ENCODE assay signal across 12 cellular contexts in the genomic region with DNA sequence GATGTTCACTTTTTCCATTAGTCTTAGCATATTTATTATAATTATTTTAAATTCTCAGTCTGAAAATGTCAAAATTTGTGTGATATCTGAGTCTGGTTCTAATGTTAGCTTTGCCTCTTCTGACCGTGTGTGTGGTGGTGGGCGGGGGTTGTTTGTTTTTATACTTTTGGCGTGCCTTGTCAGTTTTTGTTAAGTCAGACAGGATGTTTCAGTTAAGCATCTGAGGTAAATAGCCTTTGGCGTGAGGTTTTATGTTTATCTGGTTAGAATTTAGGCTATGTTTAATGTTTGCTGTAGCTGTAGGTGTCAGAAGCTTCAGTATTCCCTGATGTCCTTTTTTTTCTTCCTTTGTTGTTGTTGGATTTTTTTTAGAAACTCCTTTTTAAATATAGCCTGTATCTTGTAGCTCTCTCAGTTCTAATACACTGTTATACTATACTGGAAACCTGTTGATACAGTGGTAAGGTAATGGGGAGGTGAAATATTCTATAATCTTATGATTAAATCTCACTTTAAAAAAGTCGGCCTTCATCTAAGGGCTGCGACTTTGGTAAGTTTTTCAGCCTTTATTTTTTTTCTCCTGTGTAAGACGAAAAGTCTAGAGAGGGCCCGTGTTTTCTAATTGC.
A peak's percentile ranks its signal among the peaks of the same experiment; 100 is the strongest.
DNase-seq lines count a peak whose midpoint lies in the region; ATAC-seq, FAIRE-seq and TF ChIP-seq lines count a peak whose summit lies in the region.
"Had no signal": no experiment of that assay in that cellular context is flagged by ENCODE, and none has a peak within 500 bp of the region (broad histone marks: within the 10 kb centered on the region; RNA-seq: fewer than 3 reads in every experiment).

No MANE protein-coding gene starts in this region.

- peaks cover 85% of the 10 kb centered on the region for H3K36me3 Mint-ChIP-seq in activated T-helper 17 cell treated with anti-CD3 and anti-CD28 coated beads, Interleukin-2, amount 50 U/mL, for 72 hours (ENCODE audit: low read depth)

- H3K27me3 ChIP-seq in DND-41 (ENCODE audit: insufficient read depth, low read length, poor library complexity), result no peaks in the 10 kb centered on the region
- H3K27me3 ChIP-seq in lower lobe of right lung (ENCODE audit: low read depth), result no peaks in the 10 kb centered on the region

- H3K9me3 ChIP-seq in A549 (0 out of 3 replicates have a peak, but pooled peaks cover 4% of the 10 kb centered on the region), DND-41 (ENCODE audit: insufficient read depth, low read length, severe bottlenecking) (no peaks in the 10 kb centered on the region), lower lobe of right lung (peaks cover 4% of the 10 kb centered on the region)

- H3K36me3 ChIP-seq in DND-41 (ENCODE audit: insufficient read depth, low read length) (peaks cover 90% of the 10 kb centered on the region), lower lobe of right lung (peaks cover 28% of the 10 kb centered on the region)

- POLR2A ChIA-PET in A549 (lab: Yijun Ruan, JAX), result no interaction called here

- no peak for FAIRE-seq in A549 (lab: Jason Lieb, UNC)
- FAIRE-seq: HTR-8/SVneo had no signal

- TF ChIP-seq EP300 in A549 (IDR thresholded peaks at IDR 0.05), result no peak

- H3K4me3 Mint-ChIP-seq in activated T-helper 17 cell treated with anti-CD3 and anti-CD28 coated beads, Interleukin-2, amount 50 U/mL, for 72 hours, result peak overlapping the region; percentile 64

- CTCF ChIA-PET in A549 (lab: Yijun Ruan, JAX), result no interaction called here

- H3K4me2 ChIP-seq in A549, result peak overlapping the region; percentile 25
- no peak overlapping the region for H3K4me2 ChIP-seq in DND-41 (ENCODE audit: insufficient read depth, low read length)

- no peaks in the 10 kb centered on the region for H3K9me3 Mint-ChIP-seq in activated T-helper 17 cell treated with anti-CD3 and anti-CD28 coated beads, Interleukin-2, amount 50 U/mL, for 72 hours

- TF ChIP-seq POLR2A in A549 (IDR thresholded peaks at IDR 0.05; ENCODE audit: low read length), result no peak

- TF ChIP-seq CTCF in A549 (IDR thresholded peaks at IDR 0.05), result no peak
- no peak for TF ChIP-seq CTCF in DND-41 (IDR thresholded peaks at IDR 0.05; ENCODE audit: borderline replicate concordance, extremely low read depth, low read length, poor library complexity, severe bottlenecking)
- no peak for TF ChIP-seq CTCF in lower lobe of right lung (IDR thresholded peaks at IDR 0.05)

- peaks cover 58% of the 10 kb centered on the region for H3K79me2 ChIP-seq in DND-41 (ENCODE audit: insufficient read depth, low read length)

- 38% methylated on average over 8 of the region's 8 CpGs for WGBS in A549 (ENCODE audit: missing lambda C conversion rate)

- H3K27me3 Mint-ChIP-seq in activated T-helper 17 cell treated with anti-CD3 and anti-CD28 coated beads, Interleukin-2, amount 50 U/mL, for 72 hours, result no peaks in the 10 kb centered on the region

- peaks cover 39% of the 10 kb centered on the region for H3K4me1 Mint-ChIP-seq in activated T-helper 17 cell treated with anti-CD3 and anti-CD28 coated beads, Interleukin-2, amount 50 U/mL, for 72 hours

- no peak overlapping the region for H3K27ac ChIP-seq in A549
- no peak overlapping the region for H3K27ac ChIP-seq in DND-41 (ENCODE audit: low read length)
- H3K27ac ChIP-seq in lower lobe of right lung, result peak overlapping the region; percentile 27
- H3K27ac ChIP-seq: coronary artery had no signal

- H3K9ac ChIP-seq in DND-41 (ENCODE audit: low read depth, low read length), result no peak overlapping the region

- TF ChIP-seq RAD21 in A549 (conservative IDR thresholded peaks at IDR 0.05 in 1 of 2, IDR thresholded peaks at IDR 0.05 in 1 of 2), result no peak

- intact Hi-C loops in lower lobe of right lung (cut with DNase I), result no loop called here

- H4K20me1 ChIP-seq in DND-41 (ENCODE audit: insufficient read depth, low read length), result no peaks in the 10 kb centered on the region

- no peak overlapping the region for H2AFZ ChIP-seq in DND-41 (ENCODE audit: low read depth, low read length)

- ATAC-seq in A549 (peak in 1 of 2 experiments; percentile 53; a peak in 2 of 6 replicates), DND-41 (ENCODE audit: insufficient read depth, low read depth) (peak; percentile 58), lower lobe of right lung (no peak), HG03378 (IDR thresholded peaks at IDR 0.05; ENCODE audit: unreplicated experiment) (no peak)
- peak; percentile 71 for ATAC-seq in activated T-helper 17 cell treated with anti-CD3 and anti-CD28 coated beads, Interleukin-2, amount 50 U/mL, for 72 hours (replicated peaks)

- peak overlapping the region; percentile 47 for H3K27ac Mint-ChIP-seq in activated T-helper 17 cell treated with anti-CD3 and anti-CD28 coated beads, Interleukin-2, amount 50 U/mL, for 72 hours

- DNase-seq in A549 (ENCODE audit: low read depth in 1 of 2, low spot score in 1 of 2) (peak in 1 of 2 experiments; percentile 21), DND-41 (no peak), lower lobe of right lung (no peak), NCI-H1694 (lab: John Stamatoyannopoulos, UW) (no peak), NCI-H2227 treated with DMSO at 0.1 percent for 48 hours (lab: John Stamatoyannopoulos, UW) (no peak), NOMO-1 (lab: John Stamatoyannopoulos, UW; ENCODE audit: unreplicated experiment in 2 of 2) (no peak)
- DNase-seq: activated CD4-positive, CD25-positive, alpha-beta regulatory T cell treated with anti-CD3 and anti-CD28 coated beads, Interleukin-2, amount 50 U/mL, for 72 hours; NK-92 treated with Interleukin-12 subunit alpha and Interleukin-12 subunit beta, amount 100 ng/mL, for 24 hours had no signal

- no peak overlapping the region for H3K4me3 ChIP-seq in A549
- no peak overlapping the region for H3K4me3 ChIP-seq in DND-41 (ENCODE audit: low read depth in 1 of 2, low read length in 2 of 2)
- no peak overlapping the region for H3K4me3 ChIP-seq in lower lobe of right lung
- H3K4me3 ChIP-seq: coronary artery had no signal

- H3K4me1 ChIP-seq in A549 (peaks cover 28% of the 10 kb centered on the region; the same call in 2 of the 3 replicates), DND-41 (ENCODE audit: insufficient read depth, low read length) (no peaks in the 10 kb centered on the region), lower lobe of right lung (peaks cover 15% of the 10 kb centered on the region)

TF ChIP-seq in A549, 52 proteins besides CTCF, POLR2A, EP300 and RAD21:
- no peak for TF ChIP-seq KDM5A (IDR thresholded peaks at IDR 0.05)
- no peak for TF ChIP-seq RNF2 (IDR thresholded peaks at IDR 0.05; ENCODE audit: borderline replicate concordance, low read depth)
- TF ChIP-seq GATA3 (IDR thresholded peaks at IDR 0.05; ENCODE audit: borderline replicate concordance), result no peak
- no peak for TF ChIP-seq RCOR1 (IDR thresholded peaks at IDR 0.05; ENCODE audit: low read depth, low read length)
- TF ChIP-seq CHD2 (IDR thresholded peaks at IDR 0.05; ENCODE audit: low read length, partially characterized antibody), result no peak
- TF ChIP-seq KDM1A (IDR thresholded peaks at IDR 0.05; ENCODE audit: low read depth), result no peak

Comparison
In these comparisons a context has a peak if more than half of its experiments do, and no peak if none do; other contexts are left out.
1. ATAC-seq: peak in DND-41 (single experiment) and activated T-helper 17 cell treated with anti-CD3 and anti-CD28 coated beads, Interleukin-2, amount 50 U/mL, for 72 hours (single experiment); none in lower lobe of right lung (0 of 2) and HG03378 (single experiment).